Comparison of ENCODE assay signal across 8 cellular contexts in genomic region chr20:2840967-2841531, GRCh38. TPM values are rescaled to one million over a fixed set of nuclear protein-coding genes. Genes with fewer than 3 reads are reported as not detected.
DNase-seq lines count a peak whose midpoint lies in the region; ATAC-seq and TF ChIP-seq lines count a peak whose summit lies in the region.

No MANE protein-coding gene starts in this region.

- POLR2A ChIA-PET in AG04449 (lab: Yijun Ruan, JAX), result interaction anchor here (0.7 to 0.9 kb wide), 2 partner anchors 8 to 18 kb away, joined by 3 read pairs; no protein-coding TSS in a partner anchor

- H3K36me3 ChIP-seq in NT2/D1 (ENCODE audit: insufficient read depth, insufficient read length, low read length) (peaks cover 34% of the 10 kb centered on the region), cardiac muscle cell (no peaks in the 10 kb centered on the region), ovary (no peaks in the 10 kb centered on the region)

- H3K27ac ChIP-seq in cardiac muscle cell, result peak overlapping the region; percentile 41
- peak overlapping the region; percentile 69 to 84 for H3K27ac ChIP-seq in ovary

- H3K27me3 ChIP-seq in NT2/D1 (ENCODE audit: insufficient read depth, insufficient read length) (no peaks in the 10 kb centered on the region), cardiac muscle cell (no peaks in the 10 kb centered on the region), ovary (no peaks in the 10 kb centered on the region)

- H3K9me3 Mint-ChIP-seq in activated naive CD8-positive, alpha-beta T cell (ENCODE audit: low read depth), result no peaks in the 10 kb centered on the region

- peak overlapping the region; percentile 94 for H3K4me3 Mint-ChIP-seq in activated naive CD8-positive, alpha-beta T cell

- H3K9me3 ChIP-seq in NT2/D1 (ENCODE audit: insufficient read depth, low read length) (no peaks in the 10 kb centered on the region), cardiac muscle cell (ENCODE audit: low read depth) (no peaks in the 10 kb centered on the region), ovary (no peaks in the 10 kb centered on the region)

- TF ChIP-seq CTCF in AG04449 (IDR thresholded peaks at IDR 0.05; ENCODE audit: insufficient read depth, low read length, missing control alignments) (no peak), cardiac muscle cell (IDR thresholded peaks at IDR 0.05; ENCODE audit: low read depth, low read length) (no peak), ovary (IDR thresholded peaks at IDR 0.05) (no peak)

- DNase-seq in AG04449 (ENCODE audit: low read depth, low spot score) (no peak), NT2/D1 (ENCODE audit: low read depth, low spot score) (no peak), cardiac muscle cell (ENCODE audit: low read depth in 1 of 2, low spot score in 1 of 2) (peak; percentile 45 to 80), ovary (peak; percentile 48 to 77 (median 62)), NCI-H1694 (lab: John Stamatoyannopoulos, UW) (no peak)

- H3K4me1 ChIP-seq in NT2/D1 (ENCODE audit: insufficient read depth, insufficient read length) (peaks cover 5% of the 10 kb centered on the region), cardiac muscle cell (ENCODE audit: low read depth) (peaks cover 5% of the 10 kb centered on the region), ovary (ENCODE audit: insufficient read depth) (peaks cover 4% of the 10 kb centered on the region)

- H3K4me3 ChIP-seq in AG04449 (ENCODE audit: low read depth, low read length) (peak overlapping the region; percentile 87), NT2/D1 (ENCODE audit: insufficient read length, low read depth) (peak overlapping the region; percentile 67), cardiac muscle cell (peak overlapping the region; percentile 80), ovary (peak overlapping the region; percentile 99)

- 2% methylated on average over 27 to 33 of the region's 33 CpGs for WGBS in ovary, 3 donors

- CTCF ChIA-PET in AG04449 (lab: Yijun Ruan, JAX), result interaction anchor here (0.8 to 2.8 kb wide), 4 partner anchors 10 to 160 kb away, joined by 3 to 11 read pairs (median 6); no protein-coding TSS in a partner anchor

- H3K4me1 Mint-ChIP-seq in activated naive CD8-positive, alpha-beta T cell (ENCODE audit: low read depth), result peaks cover 49% of the 10 kb centered on the region

- ATAC-seq in GM18498 (IDR thresholded peaks at IDR 0.05; ENCODE audit: unreplicated experiment) (peak; percentile 42), HG02852 (IDR thresholded peaks at IDR 0.05; ENCODE audit: unreplicated experiment) (peak; percentile 44)

- peak overlapping the region; percentile 70 for H3K27ac Mint-ChIP-seq in activated naive CD8-positive, alpha-beta T cell

- peak overlapping the region; percentile 82 for H3K9ac ChIP-seq in NT2/D1 (ENCODE audit: insufficient read length, low read depth)

- no peak for TF ChIP-seq EP300 in ovary (IDR thresholded peaks at IDR 0.05)

- H3K27me3 Mint-ChIP-seq in activated naive CD8-positive, alpha-beta T cell, result no peaks in the 10 kb centered on the region

- H3K36me3 Mint-ChIP-seq in activated naive CD8-positive, alpha-beta T cell, result peaks cover 8% of the 10 kb centered on the region

- TF ChIP-seq POLR2A in ovary (IDR thresholded peaks at IDR 0.05), result no peak

- intact Hi-C loops in ovary (cut with DNase I), result loop anchor here in 2 of 4 donors (5.0 to 10.0 kb wide), 2 partner anchors 84 to 146 kb away; partner anchors contain the start of gene EBF4 (in 1 of the 2)

RNA-seq across cellular contexts. Expression of gene VPS16, which starts 0.5 kb away (rescaled TPM):
- total RNA-seq in cardiac muscle cell (49.1 and 51.5 TPM in 2 replicates), ovary (10 to 100 TPM; 15.6 to 44.1 (median 31.4) TPM)
- polyA plus RNA-seq in cardiac muscle cell (44.5 and 60.4 TPM in 2 replicates), ovary (10 to 100 TPM; 16.8 to 30.7 TPM)

RNA-seq across cellular contexts. Expression of gene PCED1A, which starts 0.6 kb away (rescaled TPM):
- 69.2 and 78.0 TPM in 2 replicates for total RNA-seq in cardiac muscle cell
- polyA plus RNA-seq in cardiac muscle cell, result 45.5 and 50.6 TPM in 2 replicates
- 10 to 100 TPM; 32.9 to 58.0 (median 39.1) TPM for total RNA-seq in ovary
- 10 to 100 TPM in 1 of 2 donors, 1 to 10 TPM in 1; 6.0 to 44.0 TPM for polyA plus RNA-seq in ovary

RNA-seq across cellular contexts. Expression of gene TMEM239, which starts 24.9 kb away (rescaled TPM):
- total RNA-seq in cardiac muscle cell, result not detected in 2 replicates
- polyA plus RNA-seq in cardiac muscle cell, result 0.04 TPM in 1 of 2 replicates, not detected in the other
- total RNA-seq in ovary, result not detected
- polyA plus RNA-seq in ovary, result not detected

RNA-seq across cellular contexts. Expression of gene C20orf141, which starts 26.3 kb away (rescaled TPM):
- total RNA-seq in cardiac muscle cell (not detected in 2 replicates), ovary (under 1 TPM in 1 of 7 donors, not detected in 6; 0.69 TPM)
- polyA plus RNA-seq in cardiac muscle cell (not detected in 2 replicates), ovary (not detected)

RNA-seq across cellular contexts. Expression of gene PTPRA, which starts 32.2 kb away (rescaled TPM):
- total RNA-seq in cardiac muscle cell (44.0 and 45.1 TPM in 2 replicates), ovary (10 to 100 TPM; 40.7 to 78.7 (median 71.8) TPM)
- polyA plus RNA-seq in cardiac muscle cell (55.6 and 69.4 TPM in 2 replicates), ovary (100 to 1,000 TPM in 1 of 2 donors, 10 to 100 TPM in 1; 43.3 to 178 TPM)

Comparison
In these comparisons a context has a peak if more than half of its experiments do, and no peak if none do; other contexts are left out.
1. DNase-seq: peak in cardiac muscle cell (2 of 2) and ovary (5 of 5); none in AG04449 (single experiment), NT2/D1 (single experiment) and NCI-H1694 (single experiment).
2. Peak in every context shown above with its lines, with median percentiles within 50 percentile points of each other: H3K4me3 ChIP-seq.